In the genomic region with DNA sequence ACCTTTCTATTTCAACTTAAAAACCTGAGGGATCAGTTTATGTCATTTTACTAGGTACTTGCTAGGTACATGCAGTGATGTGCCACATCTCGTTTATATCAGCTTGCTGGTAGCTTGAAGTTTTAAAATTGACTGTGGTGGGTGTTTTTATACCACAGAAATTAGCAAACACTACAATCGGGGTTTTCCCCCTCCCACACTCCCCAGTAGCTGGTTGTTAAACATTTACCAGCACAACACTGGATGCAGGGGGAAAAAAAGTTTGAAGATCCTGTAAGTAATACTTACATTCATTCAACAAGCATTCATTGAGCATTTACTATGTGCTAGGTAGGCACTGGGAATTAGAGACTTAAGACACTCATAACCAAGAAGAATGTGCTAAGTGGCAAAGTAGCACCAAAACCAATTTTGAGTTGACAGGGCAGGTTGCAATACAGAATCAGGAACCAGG, we compare ENCODE assay signal across 13 cellular contexts. TPM values are rescaled to one million over a fixed set of nuclear protein-coding genes. Genes with fewer than 3 reads are reported as not detected.
DNase-seq lines count a peak whose midpoint lies in the region; ATAC-seq and TF ChIP-seq lines count a peak whose summit lies in the region.
"Had no signal": no experiment of that assay in that cellular context is flagged by ENCODE, and none has a peak within 500 bp of the region (broad histone marks: within the 10 kb centered on the region; RNA-seq: fewer than 3 reads in every experiment).

No MANE protein-coding gene starts in this region.

- no peaks in the 10 kb centered on the region for H3K9me3 Mint-ChIP-seq in activated CD8-positive, alpha-beta T cell treated with anti-CD3 and anti-CD28 coated beads for 36 hours
- H3K9me3 Mint-ChIP-seq in activated CD8-positive, alpha-beta T cell treated with anti-CD3 and anti-CD28 coated beads, Interleukin-2, amount 10 ng/mL, durations not matched to agents 7 days and 5 days (ENCODE audit: insufficient read depth): no peaks in the 10 kb centered on the region
- no peaks in the 10 kb centered on the region for H3K9me3 Mint-ChIP-seq in stimulated activated effector memory CD8-positive, alpha-beta T cell treated with anti-CD3 and anti-CD28 coated beads, Interleukin-12 subunit alpha, Interleukin-12 subunit beta, amount 100 ng/mL, for 72 hours

- in situ Hi-C loops in HAP-1 (cut with MboI; ENCODE audit: low sequenced_read_pairs): no loop called here

- H3K27me3 Mint-ChIP-seq in activated CD8-positive, alpha-beta T cell treated with anti-CD3 and anti-CD28 coated beads for 36 hours: peaks cover 9% of the 10 kb centered on the region
- peaks cover 6% of the 10 kb centered on the region for H3K27me3 Mint-ChIP-seq in activated CD8-positive, alpha-beta T cell treated with anti-CD3 and anti-CD28 coated beads, Interleukin-2, amount 10 ng/mL, durations not matched to agents 7 days and 5 days (ENCODE audit: low read depth)

- TF ChIP-seq CTCF in activated CD8-positive, alpha-beta T cell treated with anti-CD3 and anti-CD28 coated beads for 36 hours (IDR thresholded peaks at IDR 0.05): no peak
- TF ChIP-seq CTCF in body of pancreas (IDR thresholded peaks at IDR 0.05): no peak

- no peak for TF ChIP-seq POLR2A in body of pancreas (IDR thresholded peaks at IDR 0.05)

- intact Hi-C loops in activated CD8-positive, alpha-beta T cell treated with anti-CD3 and anti-CD28 coated beads for 36 hours (cut with micrococcal nuclease): no loop called here
- intact Hi-C loops in body of pancreas (cut with DNase I): no loop called here

- H3K27me3 ChIP-seq in body of pancreas: no peaks in the 10 kb centered on the region
- no peaks in the 10 kb centered on the region for H3K27me3 ChIP-seq in HAP-1 (ENCODE audit: low read depth)

- peak; percentile 75 for ATAC-seq in activated CD8-positive, alpha-beta T cell treated with anti-CD3 and anti-CD28 coated beads for 36 hours
- no peak for ATAC-seq in activated CD8-positive, alpha-beta T cell treated with anti-CD3 and anti-CD28 coated beads, Interleukin-2, amount 10 ng/mL, durations not matched to agents 7 days and 5 days
- ATAC-seq in HG02884 (IDR thresholded peaks at IDR 0.05; ENCODE audit: unreplicated experiment): peak; percentile 61
- peak; percentile 67 for ATAC-seq in stimulated activated effector memory CD8-positive, alpha-beta T cell treated with anti-CD3 and anti-CD28 coated beads, Interleukin-12 subunit alpha, Interleukin-12 subunit beta, amount 100 ng/mL, for 72 hours
- no peak for ATAC-seq in body of pancreas
- ATAC-seq: left cardiac atrium, psoas muscle had no signal

- peaks cover 33% of the 10 kb centered on the region for H3K4me1 Mint-ChIP-seq in activated CD8-positive, alpha-beta T cell treated with anti-CD3 and anti-CD28 coated beads for 36 hours (ENCODE audit: low read depth)
- H3K4me1 Mint-ChIP-seq in activated CD8-positive, alpha-beta T cell treated with anti-CD3 and anti-CD28 coated beads, Interleukin-2, amount 10 ng/mL, durations not matched to agents 7 days and 5 days (ENCODE audit: low read depth): peaks cover 12% of the 10 kb centered on the region
- peaks cover 14% of the 10 kb centered on the region for H3K4me1 Mint-ChIP-seq in stimulated activated effector memory CD8-positive, alpha-beta T cell treated with anti-CD3 and anti-CD28 coated beads, Interleukin-12 subunit alpha, Interleukin-12 subunit beta, amount 100 ng/mL, for 72 hours

- peak; percentile 81 for DNase-seq in activated CD8-positive, alpha-beta T cell treated with anti-CD3 and anti-CD28 coated beads for 36 hours
- DNase-seq in activated CD8-positive, alpha-beta T cell treated with anti-CD3 and anti-CD28 coated beads, Interleukin-2, amount 10 ng/mL, durations not matched to agents 7 days and 5 days: no peak
- peak; percentile 73 for DNase-seq in activated naive CD4-positive, alpha-beta T cell treated with anti-CD3 and anti-CD28 coated beads, Interleukin-2, amount 50 U/mL, for 16 hours
- DNase-seq in stimulated activated effector memory CD8-positive, alpha-beta T cell treated with anti-CD3 and anti-CD28 coated beads, Interleukin-12 subunit alpha, Interleukin-12 subunit beta, amount 100 ng/mL, for 72 hours (ENCODE audit: low spot score in 2 of 2): no peak
- DNase-seq in body of pancreas: no peak
- DNase-seq in HAP-1 (ENCODE audit: low spot score in 2 of 2): no peak
- no peak for DNase-seq in hepatic stellate cell (ENCODE audit: low spot score)
- DNase-seq: left cardiac atrium, NCI-H1694, psoas muscle, SHP77 treated with DMSO at 0.1 percent for 48 hours had no signal

- POLR2A ChIA-PET in activated CD8-positive, alpha-beta T cell treated with anti-CD3 and anti-CD28 coated beads for 36 hours (lab: Charles Lee): no interaction called here
- POLR2A ChIA-PET in activated CD8-positive, alpha-beta T cell treated with anti-CD3 and anti-CD28 coated beads, Interleukin-2, amount 10 ng/mL, durations not matched to agents 7 days and 5 days (lab: Charles Lee): no interaction called here

- WGBS in body of pancreas, 2 donors: 50 to 53% methylated on average over 2 of the region's 2 CpGs

- H3K27ac ChIP-seq in body of pancreas: no peak overlapping the region
- H3K27ac ChIP-seq: psoas muscle, thoracic aorta had no signal

- peaks cover 10% of the 10 kb centered on the region for H3K4me1 ChIP-seq in body of pancreas
- H3K4me1 ChIP-seq in HAP-1: peaks cover under 1% of the 10 kb centered on the region
- H3K4me1 ChIP-seq: psoas muscle had no signal

- no peaks in the 10 kb centered on the region for H3K36me3 Mint-ChIP-seq in activated CD8-positive, alpha-beta T cell treated with anti-CD3 and anti-CD28 coated beads for 36 hours (ENCODE audit: low read depth)
- no peaks in the 10 kb centered on the region for H3K36me3 Mint-ChIP-seq in activated CD8-positive, alpha-beta T cell treated with anti-CD3 and anti-CD28 coated beads, Interleukin-2, amount 10 ng/mL, durations not matched to agents 7 days and 5 days (ENCODE audit: low read depth)
- H3K36me3 Mint-ChIP-seq in stimulated activated effector memory CD8-positive, alpha-beta T cell treated with anti-CD3 and anti-CD28 coated beads, Interleukin-12 subunit alpha, Interleukin-12 subunit beta, amount 100 ng/mL, for 72 hours: no peaks in the 10 kb centered on the region

- CTCF ChIA-PET in activated CD8-positive, alpha-beta T cell treated with anti-CD3 and anti-CD28 coated beads for 36 hours (lab: Charles Lee): interaction anchor here (1.0 to 2.2 kb wide), 3 partner anchors 63 to 467 kb away, joined by 3 to 6 read pairs (median 3); no protein-coding TSS in a partner anchor
- CTCF ChIA-PET in activated CD8-positive, alpha-beta T cell treated with anti-CD3 and anti-CD28 coated beads, Interleukin-2, amount 10 ng/mL, durations not matched to agents 7 days and 5 days (lab: Charles Lee): interaction anchor here (1.8 kb wide), 1 partner anchor 9 kb away, joined by 7 read pairs; no protein-coding TSS in a partner anchor

- no peak overlapping the region for H3K4me3 Mint-ChIP-seq in activated CD8-positive, alpha-beta T cell treated with anti-CD3 and anti-CD28 coated beads for 36 hours
- no peak overlapping the region for H3K4me3 Mint-ChIP-seq in activated CD8-positive, alpha-beta T cell treated with anti-CD3 and anti-CD28 coated beads, Interleukin-2, amount 10 ng/mL, durations not matched to agents 7 days and 5 days
- H3K4me3 Mint-ChIP-seq in stimulated activated effector memory CD8-positive, alpha-beta T cell treated with anti-CD3 and anti-CD28 coated beads, Interleukin-12 subunit alpha, Interleukin-12 subunit beta, amount 100 ng/mL, for 72 hours: no peak overlapping the region

- peak overlapping the region; percentile 25 for H3K27ac Mint-ChIP-seq in activated CD8-positive, alpha-beta T cell treated with anti-CD3 and anti-CD28 coated beads for 36 hours
- H3K27ac Mint-ChIP-seq in activated CD8-positive, alpha-beta T cell treated with anti-CD3 and anti-CD28 coated beads, Interleukin-2, amount 10 ng/mL, durations not matched to agents 7 days and 5 days: no peak overlapping the region
- H3K27ac Mint-ChIP-seq in stimulated activated effector memory CD8-positive, alpha-beta T cell treated with anti-CD3 and anti-CD28 coated beads, Interleukin-12 subunit alpha, Interleukin-12 subunit beta, amount 100 ng/mL, for 72 hours: no peak overlapping the region

- no peaks in the 10 kb centered on the region for H3K9me3 ChIP-seq in body of pancreas
- no peaks in the 10 kb centered on the region for H3K9me3 ChIP-seq in HAP-1
- H3K9me3 ChIP-seq: psoas muscle, thoracic aorta had no signal

- H3K36me3 ChIP-seq in body of pancreas (replicated peaks in 1 of 2; ENCODE audit: insufficient read depth in 1 of 2, low read depth in 2 of 2) (no peaks in the 10 kb centered on the region), HAP-1 (replicated peaks) (no peaks in the 10 kb centered on the region)
- H3K36me3 ChIP-seq: thoracic aorta had no signal

- H3K4me3 ChIP-seq in body of pancreas: no peak overlapping the region
- no peak overlapping the region for H3K4me3 ChIP-seq in HAP-1
- H3K4me3 ChIP-seq: psoas muscle, thoracic aorta had no signal

RNA-seq across cellular contexts. Expression of a gene that starts 32.6 kb away (rescaled TPM):
- 1 to 10 TPM; 2.3 to 2.5 TPM for total RNA-seq in activated CD8-positive, alpha-beta T cell treated with anti-CD3 and anti-CD28 coated beads for 36 hours
- 1 to 10 TPM; 1.6 to 2.0 TPM for total RNA-seq in activated CD8-positive, alpha-beta T cell treated with anti-CD3 and anti-CD28 coated beads, Interleukin-2, amount 10 ng/mL, durations not matched to agents 7 days and 5 days
- total RNA-seq in body of pancreas: 10 to 100 TPM; 13.7 to 16.8 TPM

Comparison
In these comparisons a context has a peak if more than half of its experiments do, and no peak if none do; other contexts are left out.
1. ATAC-seq: peak in activated CD8-positive, alpha-beta T cell treated with anti-CD3 and anti-CD28 coated beads for 36 hours (single experiment), HG02884 (single experiment) and stimulated activated effector memory CD8-positive, alpha-beta T cell treated with anti-CD3 and anti-CD28 coated beads, Interleukin-12 subunit alpha, Interleukin-12 subunit beta, amount 100 ng/mL, for 72 hours (single experiment); none in activated CD8-positive, alpha-beta T cell treated with anti-CD3 and anti-CD28 coated beads, Interleukin-2, amount 10 ng/mL, durations not matched to agents 7 days and 5 days (single experiment) and body of pancreas (single experiment).
2. DNase-seq: peak in activated CD8-positive, alpha-beta T cell treated with anti-CD3 and anti-CD28 coated beads for 36 hours (single experiment) and activated naive CD4-positive, alpha-beta T cell treated with anti-CD3 and anti-CD28 coated beads, Interleukin-2, amount 50 U/mL, for 16 hours (single experiment); none in activated CD8-positive, alpha-beta T cell treated with anti-CD3 and anti-CD28 coated beads, Interleukin-2, amount 10 ng/mL, durations not matched to agents 7 days and 5 days (single experiment), stimulated activated effector memory CD8-positive, alpha-beta T cell treated with anti-CD3 and anti-CD28 coated beads, Interleukin-12 subunit alpha, Interleukin-12 subunit beta, amount 100 ng/mL, for 72 hours (0 of 2), body of pancreas (0 of 4), HAP-1 (0 of 2) and hepatic stellate cell (single experiment).
3. RNA of a gene that starts 32.6 kb away (total RNA-seq): 13.7 to 16.8 TPM in body of pancreas; 2.3 to 2.5 TPM in activated CD8-positive, alpha-beta T cell treated with anti-CD3 and anti-CD28 coated beads for 36 hours and 1.6 to 2.0 TPM in activated CD8-positive, alpha-beta T cell treated with anti-CD3 and anti-CD28 coated beads, Interleukin-2, amount 10 ng/mL, durations not matched to agents 7 days and 5 days; every median in the first group is over 4 times any median in the second.